9 cellular contexts compared by ENCODE assay signal in the genomic region with DNA sequence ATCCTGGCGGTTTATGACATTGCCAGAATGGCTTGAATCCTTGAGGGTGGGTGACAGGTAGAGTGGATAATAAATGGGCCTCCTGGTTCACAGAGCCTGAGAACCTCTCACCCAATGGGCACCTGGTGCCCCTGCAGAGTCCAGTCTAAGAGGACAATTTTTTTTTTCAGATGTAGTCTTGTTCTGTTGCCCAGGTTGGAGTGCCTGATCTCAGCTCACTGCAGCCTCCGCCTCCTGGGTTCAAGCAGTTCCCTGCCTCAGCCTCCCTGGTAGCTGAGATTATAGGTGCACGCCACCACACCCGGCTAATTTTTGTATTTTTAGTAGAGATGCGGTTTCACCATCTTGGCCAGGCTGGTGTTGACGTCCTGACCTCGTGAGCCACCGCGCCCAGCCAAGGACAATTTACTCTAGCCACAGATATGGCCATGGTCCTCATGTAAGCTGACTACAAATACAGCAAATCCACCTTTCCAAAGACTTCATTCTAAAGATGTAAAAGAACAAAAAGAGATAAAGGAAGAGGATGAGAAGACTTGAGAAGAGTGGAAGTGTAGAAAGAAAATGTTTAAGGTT. TPM values are rescaled to one million over a fixed set of nuclear protein-coding genes. Genes with fewer than 3 reads are reported as not detected.
A peak's percentile ranks its signal among the peaks of the same experiment; 100 is the strongest.
DNase-seq lines count a peak whose midpoint lies in the region; ATAC-seq and TF ChIP-seq lines count a peak whose summit lies in the region.
"Had no signal": no experiment of that assay in that cellular context is flagged by ENCODE, and none has a peak within 500 bp of the region (broad histone marks: within the 10 kb centered on the region; RNA-seq: fewer than 3 reads in every experiment).

No MANE protein-coding gene starts in this region.

- ATAC-seq in stimulated activated naive CD8-positive, alpha-beta T cell treated with anti-CD3 and anti-CD28 coated beads, Interleukin-15, Interleukin-2, amounts not matched to agents 100 U/mL and 50 U/mL, for 24 hours: no peak

- intact Hi-C loops in esophagus muscularis mucosa (cut with DNase I): loop anchor here (5.0 kb wide), 2 partner anchors 33 to 72 kb away; partner anchors contain the start of genes COL4A1 and COL4A2

- H3K4me1 Mint-ChIP-seq in stimulated activated naive CD8-positive, alpha-beta T cell treated with anti-CD3 and anti-CD28 coated beads, Interleukin-15, Interleukin-2, amounts not matched to agents 100 ng/mL and 50 ng/mL, for 24 hours (ENCODE audit: low read depth): peaks cover 25% of the 10 kb centered on the region
- peaks cover 94% of the 10 kb centered on the region for H3K4me1 Mint-ChIP-seq in osteocyte (ENCODE audit: unreplicated experiment)

- peaks cover 76 to 100% (median 97%) of the 10 kb centered on the region in 4 donors for H3K4me1 ChIP-seq in esophagus muscularis mucosa

- 78% methylated on average over 9 of the region's 9 CpGs for WGBS in esophagus muscularis mucosa

- H3K9me3 Mint-ChIP-seq in stimulated activated naive CD8-positive, alpha-beta T cell treated with anti-CD3 and anti-CD28 coated beads, Interleukin-15, Interleukin-2, amounts not matched to agents 100 ng/mL and 50 ng/mL, for 24 hours: no peaks in the 10 kb centered on the region
- H3K9me3 Mint-ChIP-seq in osteocyte (ENCODE audit: unreplicated experiment): no peaks in the 10 kb centered on the region

- H3K4me3 Mint-ChIP-seq in stimulated activated naive CD8-positive, alpha-beta T cell treated with anti-CD3 and anti-CD28 coated beads, Interleukin-15, Interleukin-2, amounts not matched to agents 100 ng/mL and 50 ng/mL, for 24 hours: peak overlapping the region; percentile 19
- no peak overlapping the region for H3K4me3 Mint-ChIP-seq in osteocyte (ENCODE audit: unreplicated experiment)

- H3K27ac ChIP-seq in esophagus muscularis mucosa (replicated peaks in 1 of 4): peak overlapping the region; percentile 91 to 98 (median 92)

- no peak for TF ChIP-seq CTCF in esophagus muscularis mucosa (IDR thresholded peaks at IDR 0.05)
- TF ChIP-seq CTCF in osteocyte (IDR thresholded peaks at IDR 0.05): no peak

- H3K4me3 ChIP-seq in esophagus muscularis mucosa: peak overlapping the region; percentile 30 to 40 (median 36)

- no peak for TF ChIP-seq POLR2A in esophagus muscularis mucosa (IDR thresholded peaks at IDR 0.05; ENCODE audit: low read depth)

- no peaks in the 10 kb centered on the region for H3K9me3 ChIP-seq in esophagus muscularis mucosa

- peaks cover 0 to 3% (median 0%) of the 10 kb centered on the region in 4 donors for H3K36me3 ChIP-seq in esophagus muscularis mucosa

- H3K27ac Mint-ChIP-seq in stimulated activated naive CD8-positive, alpha-beta T cell treated with anti-CD3 and anti-CD28 coated beads, Interleukin-15, Interleukin-2, amounts not matched to agents 100 ng/mL and 50 ng/mL, for 24 hours: no peak overlapping the region
- peak overlapping the region; percentile 97 for H3K27ac Mint-ChIP-seq in osteocyte (ENCODE audit: unreplicated experiment)

- H3K36me3 Mint-ChIP-seq in stimulated activated naive CD8-positive, alpha-beta T cell treated with anti-CD3 and anti-CD28 coated beads, Interleukin-15, Interleukin-2, amounts not matched to agents 100 ng/mL and 50 ng/mL, for 24 hours (ENCODE audit: low read depth): no peaks in the 10 kb centered on the region
- H3K36me3 Mint-ChIP-seq in osteocyte (ENCODE audit: unreplicated experiment): peaks cover 39% of the 10 kb centered on the region

- no peak for TF ChIP-seq EP300 in esophagus muscularis mucosa (IDR thresholded peaks at IDR 0.05)

- H3K27me3 Mint-ChIP-seq in stimulated activated naive CD8-positive, alpha-beta T cell treated with anti-CD3 and anti-CD28 coated beads, Interleukin-15, Interleukin-2, amounts not matched to agents 100 ng/mL and 50 ng/mL, for 24 hours: peaks cover 24% of the 10 kb centered on the region
- H3K27me3 Mint-ChIP-seq in osteocyte (ENCODE audit: unreplicated experiment): no peaks in the 10 kb centered on the region

- DNase-seq in stimulated activated naive CD8-positive, alpha-beta T cell treated with anti-CD3 and anti-CD28 coated beads, Interleukin-15, Interleukin-2, amounts not matched to agents 100 U/mL and 50 U/mL, for 24 hours: no peak
- DNase-seq in esophagus muscularis mucosa (ENCODE audit: extremely low spot score): no peak
- DNase-seq in osteocyte (ENCODE audit: extremely low spot score, unreplicated experiment): no peak
- no peak for DNase-seq in NCI-H510A treated with DMSO at 0.1 percent for 48 hours (lab: John Stamatoyannopoulos, UW)
- no peak for DNase-seq in activated CD8-positive, alpha-beta memory T cell treated with anti-CD3 and anti-CD28 coated beads for 24 hours
- no peak for DNase-seq in NCI-H1694 treated with DMSO at 0.1 percent for 48 hours (lab: John Stamatoyannopoulos, UW)
- DNase-seq in HUDEP-2 (lab: John Stamatoyannopoulos, UW; ENCODE audit: unreplicated experiment in 76 of 76): no peak
- DNase-seq: SHP77 had no signal

- H3K27me3 ChIP-seq in esophagus muscularis mucosa: no peaks in the 10 kb centered on the region

RNA-seq across cellular contexts. Expression of gene COL4A2, which starts 33.0 kb away (rescaled TPM):
- total RNA-seq in esophagus muscularis mucosa: 100 to 1,000 TPM; 419 to 931 (median 555) TPM
- total RNA-seq in osteocyte: 2,001 and 2,067 TPM in 2 replicates

RNA-seq across cellular contexts. Expression of gene COL4A1, which starts 33.1 kb away (rescaled TPM):
- total RNA-seq in esophagus muscularis mucosa (100 to 1,000 TPM; 328 to 578 (median 405) TPM), osteocyte (3,181 and 3,589 TPM in 2 replicates)
